16 cellular contexts compared by ENCODE assay signal in genomic region chr7:44280993-44281721, GRCh38. TPM values are rescaled to one million over a fixed set of nuclear protein-coding genes. Genes with fewer than 3 reads are reported as not detected.
DNase-seq lines count a peak whose midpoint lies in the region; ATAC-seq and TF ChIP-seq lines count a peak whose summit lies in the region.
"Had no signal": no experiment of that assay in that cellular context is flagged by ENCODE, and none has a peak within 500 bp of the region (broad histone marks: within the 10 kb centered on the region; RNA-seq: fewer than 3 reads in every experiment).

No MANE protein-coding gene starts in this region.

- no peak overlapping the region for H3K4me3 ChIP-seq in BE2C (ENCODE audit: low read depth, low read length)
- no peak overlapping the region for H3K4me3 ChIP-seq in RWPE2 (ENCODE audit: severe bottlenecking)
- no peak overlapping the region for H3K4me3 ChIP-seq in osteoblast (ENCODE audit: insufficient read depth, low read length)

- H3K79me2 ChIP-seq in osteoblast (ENCODE audit: insufficient read depth, low read length): no peaks in the 10 kb centered on the region

- no peak overlapping the region for H2AFZ ChIP-seq in osteoblast (ENCODE audit: low read length)

- no peak overlapping the region for H3K27ac Mint-ChIP-seq in activated T-helper 1 cell treated with anti-CD3 and anti-CD28 coated beads, Interleukin-12 subunit alpha, Interleukin-12 subunit beta, Interleukin-2, Interleukin-4 antibody, amounts not matched to agents 30 ng/mL and 10 ng/mL and 1 ng/mL, durations not matched to agents 14 hours and 24 hours and 36 hours

- H3K4me1 ChIP-seq in BE2C: peaks cover 9% of the 10 kb centered on the region
- H3K4me1 ChIP-seq in RWPE2 (ENCODE audit: insufficient read depth, poor library complexity, severe bottlenecking): no peaks in the 10 kb centered on the region
- H3K4me1 ChIP-seq in osteoblast (ENCODE audit: insufficient read depth, low read length): peaks cover 15% of the 10 kb centered on the region

- peaks cover 2% of the 10 kb centered on the region for H3K27me3 Mint-ChIP-seq in activated T-helper 1 cell treated with anti-CD3 and anti-CD28 coated beads, Interleukin-12 subunit alpha, Interleukin-12 subunit beta, Interleukin-2, Interleukin-4 antibody, amounts not matched to agents 30 ng/mL and 10 ng/mL and 1 ng/mL, durations not matched to agents 14 hours and 24 hours and 36 hours (ENCODE audit: insufficient read depth)
- H3K27me3 Mint-ChIP-seq: central memory CD8-positive, alpha-beta T cell had no signal

- ATAC-seq in RWPE2 (ENCODE audit: low read depth) (no peak), Right ventricle myocardium inferior (peak; percentile 18)

- H3K27me3 ChIP-seq in BE2C (no peaks in the 10 kb centered on the region), RWPE2 (ENCODE audit: insufficient read depth, poor library complexity, severe bottlenecking) (no peaks in the 10 kb centered on the region), osteoblast (ENCODE audit: insufficient read depth, low read length) (no peaks in the 10 kb centered on the region)

- H4K20me1 ChIP-seq in osteoblast (ENCODE audit: insufficient read depth, low read length): no peaks in the 10 kb centered on the region

- intact Hi-C loops in Right ventricle myocardium inferior (cut with DNase I): no loop called here
- intact Hi-C loops in activated T-helper 1 cell treated with anti-CD3 and anti-CD28 coated beads, Interleukin-12 subunit alpha, Interleukin-12 subunit beta, Interleukin-2, Interleukin-4 antibody, amounts not matched to agents 30 ng/mL and 10 ng/mL and 1 ng/mL, durations not matched to agents 14 hours and 24 hours and 36 hours (cut with micrococcal nuclease): no loop called here

- H3K36me3 ChIP-seq in BE2C (no peaks in the 10 kb centered on the region), RWPE2 (ENCODE audit: low read depth) (no peaks in the 10 kb centered on the region), osteoblast (ENCODE audit: insufficient read depth, low read length) (no peaks in the 10 kb centered on the region)

- no peaks in the 10 kb centered on the region for H3K4me1 Mint-ChIP-seq in activated T-helper 1 cell treated with anti-CD3 and anti-CD28 coated beads, Interleukin-12 subunit alpha, Interleukin-12 subunit beta, Interleukin-2, Interleukin-4 antibody, amounts not matched to agents 30 ng/mL and 10 ng/mL and 1 ng/mL, durations not matched to agents 14 hours and 24 hours and 36 hours (ENCODE audit: low read depth)
- H3K4me1 Mint-ChIP-seq: central memory CD8-positive, alpha-beta T cell had no signal

- H3K9me3 Mint-ChIP-seq in activated T-helper 1 cell treated with anti-CD3 and anti-CD28 coated beads, Interleukin-12 subunit alpha, Interleukin-12 subunit beta, Interleukin-2, Interleukin-4 antibody, amounts not matched to agents 30 ng/mL and 10 ng/mL and 1 ng/mL, durations not matched to agents 14 hours and 24 hours and 36 hours: no peaks in the 10 kb centered on the region
- H3K9me3 Mint-ChIP-seq: central memory CD8-positive, alpha-beta T cell had no signal

- H3K4me2 ChIP-seq in osteoblast (ENCODE audit: insufficient read depth, low read length): peak overlapping the region; percentile 26

- no peak overlapping the region for H3K4me3 Mint-ChIP-seq in activated T-helper 1 cell treated with anti-CD3 and anti-CD28 coated beads, Interleukin-12 subunit alpha, Interleukin-12 subunit beta, Interleukin-2, Interleukin-4 antibody, amounts not matched to agents 30 ng/mL and 10 ng/mL and 1 ng/mL, durations not matched to agents 14 hours and 24 hours and 36 hours
- H3K4me3 Mint-ChIP-seq: central memory CD8-positive, alpha-beta T cell had no signal

- no peaks in the 10 kb centered on the region for H3K36me3 Mint-ChIP-seq in activated T-helper 1 cell treated with anti-CD3 and anti-CD28 coated beads, Interleukin-12 subunit alpha, Interleukin-12 subunit beta, Interleukin-2, Interleukin-4 antibody, amounts not matched to agents 30 ng/mL and 10 ng/mL and 1 ng/mL, durations not matched to agents 14 hours and 24 hours and 36 hours (ENCODE audit: low read depth)

- peak; percentile 5 for DNase-seq in BE2C
- peak; percentile 53 for DNase-seq in RWPE2 (ENCODE audit: low spot score)
- DNase-seq in Right ventricle myocardium inferior (ENCODE audit: missing footprints): peak; percentile 65
- DNase-seq in osteoblast (ENCODE audit: insufficient read length, low spot score, missing footprints): peak; percentile 81
- no peak for DNase-seq in DMS153 treated with DMSO at 0.1 percent for 48 hours (lab: John Stamatoyannopoulos, UW; ENCODE audit: unreplicated experiment)
- no peak for DNase-seq in activated T-helper 1 cell treated with anti-CD3 and anti-CD28 coated beads, Interleukin-12 subunit alpha, Interleukin-12 subunit beta, Interleukin-2, Interleukin-4 antibody, amounts not matched to agents 30 ng/mL and 10 ng/mL and 1 ng/mL, durations not matched to agents 14 hours and 24 hours and 36 hours (ENCODE audit: low spot score)
- no peak for DNase-seq in LoVo (ENCODE audit: low spot score)
- DNase-seq in mucosa of gallbladder (ENCODE audit: low spot score): no peak
- DNase-seq: activated gamma-delta T cell; AML-193; EL; NCI-H345; stimulated activated CD4-positive, alpha-beta T cell treated with anti-CD3 and anti-CD28 coated beads, Interleukin-2, amount 100 ng/mL, for 48 hours; stimulated activated naive CD4-positive, alpha-beta T cell had no signal

- no peak for TF ChIP-seq CTCF in BE2C (IDR thresholded peaks at IDR 0.05; ENCODE audit: low read depth, low read length)
- no peak for TF ChIP-seq CTCF in RWPE2 (IDR thresholded peaks at IDR 0.05; ENCODE audit: poor library complexity, severe bottlenecking)
- TF ChIP-seq CTCF in osteoblast (IDR thresholded peaks at IDR 0.05; ENCODE audit: extremely low read depth, low read depth, low read length): no peak

- H3K9me3 ChIP-seq in BE2C (no peaks in the 10 kb centered on the region), RWPE2 (ENCODE audit: severe bottlenecking) (no peaks in the 10 kb centered on the region), osteoblast (ENCODE audit: low read depth, low read length) (no peaks in the 10 kb centered on the region)

- no peak overlapping the region for H3K27ac ChIP-seq in RWPE2 (ENCODE audit: poor library complexity, severe bottlenecking)
- no peak overlapping the region for H3K27ac ChIP-seq in osteoblast (ENCODE audit: low read depth, low read length)

RNA-seq across cellular contexts. Expression of gene CAMK2B, which starts 44.2 kb away (rescaled TPM):
- 0.71 TPM for polyA plus RNA-seq in BE2C (2012; ENCODE audit: insufficient read depth, insufficient read length, low read depth)
- 95.4 TPM for total RNA-seq in Right ventricle myocardium inferior
- not detected in 2 replicates for total RNA-seq in osteoblast
- total RNA-seq in activated T-helper 1 cell treated with anti-CD3 and anti-CD28 coated beads, Interleukin-12 subunit alpha, Interleukin-12 subunit beta, Interleukin-2, Interleukin-4 antibody, amounts not matched to agents 30 ng/mL and 10 ng/mL and 1 ng/mL, durations not matched to agents 14 hours and 24 hours and 36 hours: 0.47 and 0.76 TPM in 2 replicates
- total RNA-seq in mucosa of gallbladder: 0.23 TPM
- total RNA-seq: epithelial cell of proximal tubule had no signal

Comparison
In these comparisons a context has a peak if more than half of its experiments do, and no peak if none do; other contexts are left out.
1. DNase-seq: peak in BE2C (single experiment), RWPE2 (single experiment), Right ventricle myocardium inferior (single experiment) and osteoblast (single experiment); none in DMS153 treated with DMSO at 0.1 percent for 48 hours (single experiment), activated T-helper 1 cell treated with anti-CD3 and anti-CD28 coated beads, Interleukin-12 subunit alpha, Interleukin-12 subunit beta, Interleukin-2, Interleukin-4 antibody, amounts not matched to agents 30 ng/mL and 10 ng/mL and 1 ng/mL, durations not matched to agents 14 hours and 24 hours and 36 hours (single experiment), LoVo (single experiment) and mucosa of gallbladder (single experiment).
2. RNA of gene CAMK2B, which starts 44.2 kb away (total RNA-seq): 95.4 TPM in Right ventricle myocardium inferior (single experiment); 0.47 to 0.76 TPM in activated T-helper 1 cell treated with anti-CD3 and anti-CD28 coated beads, Interleukin-12 subunit alpha, Interleukin-12 subunit beta, Interleukin-2, Interleukin-4 antibody, amounts not matched to agents 30 ng/mL and 10 ng/mL and 1 ng/mL, durations not matched to agents 14 hours and 24 hours and 36 hours, 0.23 TPM in mucosa of gallbladder (single experiment) and not detected in osteoblast; every median in the first group is over 10 times any median in the second.